ENCODE assay signal across 29 cellular contexts in genomic region chr1:205037539-205037938, GRCh38. TPM values are rescaled to one million over a fixed set of nuclear protein-coding genes. Genes with fewer than 3 reads are reported as not detected.
"Had no signal": no experiment of that assay in that cellular context is flagged by ENCODE, and none has a peak within 500 bp of the region (broad histone marks: within the 10 kb centered on the region; RNA-seq: fewer than 3 reads in every experiment).

No MANE protein-coding gene starts in this region.

- H3K27me3 Mint-ChIP-seq: activated naive CD4-positive, alpha-beta T cell treated with anti-CD3 and anti-CD28 coated beads, Interleukin-2, amount 50 U/mL, for 24 hours had no signal

- H3K36me3 Mint-ChIP-seq: activated CD8-positive, alpha-beta memory T cell treated with anti-CD3 and anti-CD28 coated beads, Interleukin-2, amount 10 ng/mL, durations not matched to agents 7 days and 5 days; T-cell had no signal

- ATAC-seq: activated CD8-positive, alpha-beta memory T cell treated with anti-CD3 and anti-CD28 coated beads, Interleukin-2, amount 10 ng/mL, durations not matched to agents 7 days and 5 days; activated naive CD8-positive, alpha-beta T cell treated with anti-CD3 and anti-CD28 coated beads, Interleukin-2, amount 50 U/mL, for 24 hours; Panc1; Right ventricle myocardium inferior; T-cell had no signal

- H3K4me3 Mint-ChIP-seq: activated B cell treated with CpG ODN at 0.5 μM for 24 hours; activated CD4-positive, alpha-beta T cell treated with anti-CD3 and anti-CD28 coated beads, Interleukin-2, amount 10 ng/mL, durations not matched to agents 24 days and 14 days; activated CD8-positive, alpha-beta memory T cell treated with anti-CD3 and anti-CD28 coated beads, Interleukin-2, amount 10 ng/mL, durations not matched to agents 7 days and 5 days; activated naive CD4-positive, alpha-beta T cell treated with anti-CD3 and anti-CD28 coated beads, Interleukin-2, amount 50 U/mL, for 24 hours; activated naive CD8-positive, alpha-beta T cell treated with anti-CD3 and anti-CD28 coated beads, Interleukin-2, amount 50 U/mL, for 24 hours; activated T-cell treated with anti-CD3 and anti-CD28 coated beads, Interleukin-2, amount 50 U/mL, for 24 hours; activated T-helper 1 cell treated with anti-CD3 and anti-CD28 coated beads, Interleukin-12 subunit alpha, Interleukin-12 subunit beta, Interleukin-2, Interleukin-4 antibody, amounts not matched to agents 30 ng/mL and 10 ng/mL and 1 ng/mL, durations not matched to agents 14 hours and 24 hours and 36 hours; T-cell had no signal

- H3K27ac Mint-ChIP-seq: activated B cell treated with CpG ODN at 0.5 μM for 24 hours; activated CD4-positive, alpha-beta T cell treated with anti-CD3 and anti-CD28 coated beads, Interleukin-2, amount 10 ng/mL, durations not matched to agents 24 days and 14 days; activated CD8-positive, alpha-beta memory T cell treated with anti-CD3 and anti-CD28 coated beads, Interleukin-2, amount 10 ng/mL, durations not matched to agents 7 days and 5 days; activated naive CD4-positive, alpha-beta T cell treated with anti-CD3 and anti-CD28 coated beads, Interleukin-2, amount 50 U/mL, for 24 hours; activated naive CD8-positive, alpha-beta T cell treated with anti-CD3 and anti-CD28 coated beads, Interleukin-2, amount 50 U/mL, for 24 hours; activated T-cell treated with anti-CD3 and anti-CD28 coated beads, Interleukin-2, amount 50 U/mL, for 24 hours; activated T-helper 1 cell treated with anti-CD3 and anti-CD28 coated beads, Interleukin-12 subunit alpha, Interleukin-12 subunit beta, Interleukin-2, Interleukin-4 antibody, amounts not matched to agents 30 ng/mL and 10 ng/mL and 1 ng/mL, durations not matched to agents 14 hours and 24 hours and 36 hours; T-cell had no signal

- H3K4me3 ChIP-seq: SK-N-MC had no signal

- H3K27ac ChIP-seq: SK-N-MC had no signal

- H3K4me1 Mint-ChIP-seq: activated B cell treated with CpG ODN at 0.5 μM for 24 hours; activated CD4-positive, alpha-beta T cell treated with anti-CD3 and anti-CD28 coated beads, Interleukin-2, amount 10 ng/mL, durations not matched to agents 24 days and 14 days; activated CD8-positive, alpha-beta memory T cell treated with anti-CD3 and anti-CD28 coated beads, Interleukin-2, amount 10 ng/mL, durations not matched to agents 7 days and 5 days; activated naive CD4-positive, alpha-beta T cell treated with anti-CD3 and anti-CD28 coated beads, Interleukin-2, amount 50 U/mL, for 24 hours; activated naive CD8-positive, alpha-beta T cell treated with anti-CD3 and anti-CD28 coated beads, Interleukin-2, amount 50 U/mL, for 24 hours; T-cell had no signal

- FAIRE-seq: TTC549 had no signal

- H3K9me3 Mint-ChIP-seq: activated CD4-positive, alpha-beta T cell treated with anti-CD3 and anti-CD28 coated beads, Interleukin-2, amount 10 ng/mL, durations not matched to agents 24 days and 14 days; activated naive CD8-positive, alpha-beta T cell treated with anti-CD3 and anti-CD28 coated beads, Interleukin-2, amount 50 U/mL, for 24 hours; activated T-cell treated with anti-CD3 and anti-CD28 coated beads, Interleukin-2, amount 50 U/mL, for 24 hours; activated T-helper 1 cell treated with anti-CD3 and anti-CD28 coated beads, Interleukin-12 subunit alpha, Interleukin-12 subunit beta, Interleukin-2, Interleukin-4 antibody, amounts not matched to agents 30 ng/mL and 10 ng/mL and 1 ng/mL, durations not matched to agents 14 hours and 24 hours and 36 hours had no signal

- DNase-seq: activated B cell treated with CpG ODN at 0.5 μM for 24 hours; activated CD4-positive, alpha-beta T cell treated with anti-CD3 and anti-CD28 coated beads for 1 hour; activated CD4-positive, alpha-beta T cell treated with anti-CD3 and anti-CD28 coated beads, Interleukin-2, amount 10 ng/mL, durations not matched to agents 24 days and 14 days; activated CD4-positive, alpha-beta T cell treated with anti-CD3 and anti-CD28 coated beads, Interleukin-2, amount 50 U/mL, for 48 hours; activated CD8-positive, alpha-beta memory T cell treated with anti-CD3 and anti-CD28 coated beads, Interleukin-2, amount 10 ng/mL, durations not matched to agents 7 days and 5 days; activated effector memory CD4-positive, alpha-beta T cell treated with Interleukin-2 at 50 U/mL for 16 hours; activated naive CD4-positive, alpha-beta T cell; activated naive CD8-positive, alpha-beta T cell treated with anti-CD3 and anti-CD28 coated beads, Interleukin-2, amount 50 U/mL, for 24 hours; activated T-cell treated with anti-CD3 and anti-CD28 coated beads, Interleukin-2, amount 50 U/mL, for 24 hours; IMR-90; Kasumi-1; KBM-7; NCI-H1930; NCI-H2171 treated with DMSO at 0.1 percent for 48 hours; NCI-H226; NCI-H510A; NCI-H526 treated with DMSO at 0.1 percent for 48 hours; NCI-H82; OCI-M1; RPMI8226; T-cell; T-helper 2 cell; T1000 had no signal

RNA-seq across cellular contexts. Expression of gene CNTN2, which starts 5.5 kb away (rescaled TPM):
- total RNA-seq: activated B cell treated with CpG ODN at 0.5 μM for 24 hours; activated CD4-positive, alpha-beta T cell treated with anti-CD3 and anti-CD28 coated beads, Interleukin-2, amount 10 ng/mL, durations not matched to agents 24 days and 14 days; activated CD8-positive, alpha-beta memory T cell treated with anti-CD3 and anti-CD28 coated beads, Interleukin-2, amount 10 ng/mL, durations not matched to agents 7 days and 5 days; activated T-helper 1 cell treated with anti-CD3 and anti-CD28 coated beads, Interleukin-12 subunit alpha, Interleukin-12 subunit beta, Interleukin-2, Interleukin-4 antibody, amounts not matched to agents 30 ng/mL and 10 ng/mL and 1 ng/mL, durations not matched to agents 14 hours and 24 hours and 36 hours; IMR-90; T-cell had no signal
- polyA plus RNA-seq: IMR-90 had no signal
